Comparison of ENCODE assay signal across 27 cellular contexts in the genomic region with DNA sequence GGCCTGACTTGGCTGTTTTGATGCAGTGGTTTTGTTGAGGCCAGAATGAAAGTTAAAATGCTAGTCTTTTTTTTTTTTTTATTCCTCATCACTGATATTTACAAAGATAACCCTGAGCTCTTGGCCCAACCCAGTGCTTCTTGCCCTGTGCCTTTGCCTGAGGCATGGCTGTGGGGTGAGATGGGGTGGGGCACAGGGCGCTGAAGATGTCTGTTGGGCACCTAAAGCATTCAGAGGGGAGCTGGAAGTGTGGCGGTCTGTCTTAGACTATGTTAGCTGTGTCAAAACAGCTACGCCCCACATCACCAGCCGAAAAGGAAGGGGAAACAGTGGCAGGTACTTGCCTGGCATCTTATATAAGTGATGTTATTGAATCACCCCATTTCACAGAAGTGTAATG. TPM values are rescaled to one million over a fixed set of nuclear protein-coding genes. Genes with fewer than 3 reads are reported as not detected.
A peak's percentile ranks its signal among the peaks of the same experiment; 100 is the strongest.
DNase-seq lines count a peak whose midpoint lies in the region; ATAC-seq lines count a peak whose summit lies in the region.
"Had no signal": no experiment of that assay in that cellular context is flagged by ENCODE, and none has a peak within 500 bp of the region (broad histone marks: within the 10 kb centered on the region; RNA-seq: fewer than 3 reads in every experiment).

No MANE protein-coding gene starts in this region.

- H3K36me3 Mint-ChIP-seq in activated naive CD4-positive, alpha-beta T cell treated with anti-CD3 and anti-CD28 coated beads, Interleukin-2, amount 10 ng/mL, durations not matched to agents 7 days and 5 days: no peaks in the 10 kb centered on the region
- H3K36me3 Mint-ChIP-seq in activated CD4-positive, alpha-beta memory T cell treated with anti-CD3 and anti-CD28 coated beads for 36 hours: no peaks in the 10 kb centered on the region
- H3K36me3 Mint-ChIP-seq in immature natural killer cell: peaks cover 0 to 3% (median 0%) of the 10 kb centered on the region in 3 donors
- H3K36me3 Mint-ChIP-seq in stimulated activated naive B cell treated with anti-CD40 and anti-IgM and Interleukin-4, amounts not matched to agents 10 μg/mL and 1 μg/mL and 100 μg/mL, for 72 hours: peaks cover 0 to 4% of the 10 kb centered on the region in 2 donors

- no peak overlapping the region for H3K4me3 Mint-ChIP-seq in activated naive CD4-positive, alpha-beta T cell treated with anti-CD3 and anti-CD28 coated beads, Interleukin-2, amount 10 ng/mL, durations not matched to agents 7 days and 5 days
- no peak overlapping the region for H3K4me3 Mint-ChIP-seq in activated CD4-positive, alpha-beta memory T cell treated with anti-CD3 and anti-CD28 coated beads for 36 hours
- H3K4me3 Mint-ChIP-seq in immature natural killer cell: peak overlapping the region; percentile 43 to 80 (median 66)
- H3K4me3 Mint-ChIP-seq in stimulated activated naive B cell treated with anti-CD40 and anti-IgM and Interleukin-4, amounts not matched to agents 10 μg/mL and 1 μg/mL and 100 μg/mL, for 72 hours: no peak overlapping the region
- H3K4me3 Mint-ChIP-seq: endodermal cell; stimulated activated naive CD8-positive, alpha-beta T cell treated with anti-CD3 and anti-CD28 coated beads, Interleukin-15, Interleukin-2, amounts not matched to agents 100 ng/mL and 50 ng/mL, for 24 hours had no signal

- H3K4me1 Mint-ChIP-seq in activated naive CD4-positive, alpha-beta T cell treated with anti-CD3 and anti-CD28 coated beads, Interleukin-2, amount 10 ng/mL, durations not matched to agents 7 days and 5 days: peaks cover 26% of the 10 kb centered on the region
- peaks cover 22% of the 10 kb centered on the region for H3K4me1 Mint-ChIP-seq in activated CD4-positive, alpha-beta memory T cell treated with anti-CD3 and anti-CD28 coated beads for 36 hours (ENCODE audit: low read depth)
- H3K4me1 Mint-ChIP-seq in immature natural killer cell: peaks cover 36 to 37% of the 10 kb centered on the region in 2 donors
- H3K4me1 Mint-ChIP-seq in stimulated activated naive B cell treated with anti-CD40 and anti-IgM and Interleukin-4, amounts not matched to agents 10 μg/mL and 1 μg/mL and 100 μg/mL, for 72 hours: peaks cover 18 to 21% of the 10 kb centered on the region in 2 donors

- POLR2A ChIA-PET in activated CD4-positive, alpha-beta memory T cell treated with anti-CD3 and anti-CD28 coated beads for 36 hours (lab: Charles Lee): interaction anchor here (1.0 kb wide), 2 partner anchors 8 to 9 kb away, joined by 3 read pairs; no protein-coding TSS in a partner anchor

- ATAC-seq in stimulated activated naive B cell treated with anti-CD40 and anti-IgM and Interleukin-4, amounts not matched to agents 10 μg/mL and 1 μg/mL and 100 μg/mL, for 72 hours (replicated peaks): no peak
- no peak for ATAC-seq in HG02885 (IDR thresholded peaks at IDR 0.05; ENCODE audit: poor library complexity, unreplicated experiment)
- ATAC-seq: A549, esophagus mucosa, psoas muscle had no signal

- peaks cover 10% of the 10 kb centered on the region for H3K27me3 Mint-ChIP-seq in activated naive CD4-positive, alpha-beta T cell treated with anti-CD3 and anti-CD28 coated beads, Interleukin-2, amount 10 ng/mL, durations not matched to agents 7 days and 5 days
- no peaks in the 10 kb centered on the region for H3K27me3 Mint-ChIP-seq in activated CD4-positive, alpha-beta memory T cell treated with anti-CD3 and anti-CD28 coated beads for 36 hours
- peaks cover 3 to 8% (median 3%) of the 10 kb centered on the region in 3 donors for H3K27me3 Mint-ChIP-seq in immature natural killer cell (ENCODE audit: low read depth in 3 of 3)
- H3K27me3 Mint-ChIP-seq in stimulated activated naive B cell treated with anti-CD40 and anti-IgM and Interleukin-4, amounts not matched to agents 10 μg/mL and 1 μg/mL and 100 μg/mL, for 72 hours: peaks cover 5 to 6% of the 10 kb centered on the region in 2 donors
- H3K27me3 Mint-ChIP-seq: stimulated activated naive CD8-positive, alpha-beta T cell treated with anti-CD3 and anti-CD28 coated beads, Interleukin-15, Interleukin-2, amounts not matched to agents 100 ng/mL and 50 ng/mL, for 24 hours had no signal

- H3K27ac Mint-ChIP-seq in activated naive CD4-positive, alpha-beta T cell treated with anti-CD3 and anti-CD28 coated beads, Interleukin-2, amount 10 ng/mL, durations not matched to agents 7 days and 5 days: peak overlapping the region; percentile 28
- peak overlapping the region; percentile 18 for H3K27ac Mint-ChIP-seq in activated CD4-positive, alpha-beta memory T cell treated with anti-CD3 and anti-CD28 coated beads for 36 hours
- peak overlapping the region; percentile 94 to 98 (median 96) for H3K27ac Mint-ChIP-seq in immature natural killer cell
- H3K27ac Mint-ChIP-seq in stimulated activated naive B cell treated with anti-CD40 and anti-IgM and Interleukin-4, amounts not matched to agents 10 μg/mL and 1 μg/mL and 100 μg/mL, for 72 hours: peak overlapping the region; percentile 79
- H3K27ac Mint-ChIP-seq: endodermal cell; stimulated activated naive CD8-positive, alpha-beta T cell treated with anti-CD3 and anti-CD28 coated beads, Interleukin-15, Interleukin-2, amounts not matched to agents 100 ng/mL and 50 ng/mL, for 24 hours had no signal

- no peak for DNase-seq in activated naive CD4-positive, alpha-beta T cell treated with anti-CD3 and anti-CD28 coated beads, Interleukin-2, amount 10 ng/mL, durations not matched to agents 7 days and 5 days
- no peak for DNase-seq in activated naive CD4-positive, alpha-beta T cell treated with anti-CD3 and anti-CD28 coated beads, Interleukin-2, amount 50 U/mL, for 16 hours
- DNase-seq in activated CD4-positive, alpha-beta memory T cell treated with anti-CD3 and anti-CD28 coated beads for 36 hours: no peak
- peak; percentile 35 to 53 (median 43) for DNase-seq in immature natural killer cell
- DNase-seq in stimulated activated naive B cell treated with anti-CD40 and anti-IgM and Interleukin-4, amounts not matched to agents 10 μg/mL and 1 μg/mL and 100 μg/mL, for 72 hours: no peak
- DNase-seq in mucosa of gallbladder (ENCODE audit: low spot score): no peak
- DNase-seq in kidney tubule cell (ENCODE audit: low spot score): no peak
- DNase-seq: activated CD4-positive, alpha-beta T cell treated with anti-CD3 and anti-CD28 coated beads, Interleukin-2, amount 50 U/mL, for 1 hour; activated gamma-delta T cell treated with Interleukin-2 at 50 U/mL for 16 hours; AML-193; Caco-2; colonic mucosa; DMS79; endodermal cell; foreskin fibroblast; GDM1; MG63; NCI-H2029 treated with DMSO at 0.1 percent for 48 hours; NCI-H526 treated with DMSO at 0.1 percent for 48 hours; T1000; thyroid gland; WERI-Rb-1 had no signal

- no peaks in the 10 kb centered on the region for H3K9me3 Mint-ChIP-seq in activated naive CD4-positive, alpha-beta T cell treated with anti-CD3 and anti-CD28 coated beads, Interleukin-2, amount 10 ng/mL, durations not matched to agents 7 days and 5 days
- H3K9me3 Mint-ChIP-seq in activated CD4-positive, alpha-beta memory T cell treated with anti-CD3 and anti-CD28 coated beads for 36 hours: no peaks in the 10 kb centered on the region
- H3K9me3 Mint-ChIP-seq in immature natural killer cell: no peaks in the 10 kb centered on the region
- peaks cover 0 to 3% of the 10 kb centered on the region in 2 donors for H3K9me3 Mint-ChIP-seq in stimulated activated naive B cell treated with anti-CD40 and anti-IgM and Interleukin-4, amounts not matched to agents 10 μg/mL and 1 μg/mL and 100 μg/mL, for 72 hours
- H3K9me3 Mint-ChIP-seq: endodermal cell; stimulated activated naive CD8-positive, alpha-beta T cell treated with anti-CD3 and anti-CD28 coated beads, Interleukin-15, Interleukin-2, amounts not matched to agents 100 ng/mL and 50 ng/mL, for 24 hours had no signal

- CTCF ChIA-PET in activated naive CD4-positive, alpha-beta T cell treated with anti-CD3 and anti-CD28 coated beads, Interleukin-2, amount 10 ng/mL, durations not matched to agents 7 days and 5 days (lab: Charles Lee): interaction anchor here (0.8 kb wide), 1 partner anchor 9 kb away, joined by 3 read pairs; no protein-coding TSS in a partner anchor
- CTCF ChIA-PET in activated CD4-positive, alpha-beta memory T cell treated with anti-CD3 and anti-CD28 coated beads for 36 hours (lab: Charles Lee): interaction anchor here (0.7 kb wide), 1 partner anchor 43 kb away, joined by 3 read pairs; no protein-coding TSS in a partner anchor

- intact Hi-C loops in activated CD4-positive, alpha-beta memory T cell treated with anti-CD3 and anti-CD28 coated beads for 36 hours (cut with micrococcal nuclease): no loop called here

RNA-seq across cellular contexts. Expression of gene TOGARAM2, which starts 20.7 kb away (rescaled TPM):
- 1 to 10 TPM; 9.6 TPM for total RNA-seq in activated CD4-positive, alpha-beta memory T cell treated with anti-CD3 and anti-CD28 coated beads for 36 hours
- 10 to 100 TPM in 1 of 3 donors, 1 to 10 TPM in 2; 3.1 to 13.0 (median 9.5) TPM for polyA plus RNA-seq in immature natural killer cell
- 3.5 TPM for total RNA-seq in mucosa of gallbladder

Comparison
In these comparisons a context has a peak if more than half of its experiments do, and no peak if none do; other contexts are left out.
1. DNase-seq: peak in immature natural killer cell (3 of 3); none in activated naive CD4-positive, alpha-beta T cell treated with anti-CD3 and anti-CD28 coated beads, Interleukin-2, amount 10 ng/mL, durations not matched to agents 7 days and 5 days (single experiment), activated naive CD4-positive, alpha-beta T cell treated with anti-CD3 and anti-CD28 coated beads, Interleukin-2, amount 50 U/mL, for 16 hours (single experiment), activated CD4-positive, alpha-beta memory T cell treated with anti-CD3 and anti-CD28 coated beads for 36 hours (single experiment), stimulated activated naive B cell treated with anti-CD40 and anti-IgM and Interleukin-4, amounts not matched to agents 10 μg/mL and 1 μg/mL and 100 μg/mL, for 72 hours (single experiment), mucosa of gallbladder (single experiment) and kidney tubule cell (single experiment).
2. H3K27ac Mint-ChIP-seq: peak in every context shown above with its lines; median percentile 96 in immature natural killer cell; 79 in stimulated activated naive B cell treated with anti-CD40 and anti-IgM and Interleukin-4, amounts not matched to agents 10 μg/mL and 1 μg/mL and 100 μg/mL, for 72 hours; 28 in activated naive CD4-positive, alpha-beta T cell treated with anti-CD3 and anti-CD28 coated beads, Interleukin-2, amount 10 ng/mL, durations not matched to agents 7 days and 5 days; 18 in activated CD4-positive, alpha-beta memory T cell treated with anti-CD3 and anti-CD28 coated beads for 36 hours.
3. H3K4me3 Mint-ChIP-seq: peak in immature natural killer cell (5 of 5); none in activated naive CD4-positive, alpha-beta T cell treated with anti-CD3 and anti-CD28 coated beads, Interleukin-2, amount 10 ng/mL, durations not matched to agents 7 days and 5 days (single experiment), activated CD4-positive, alpha-beta memory T cell treated with anti-CD3 and anti-CD28 coated beads for 36 hours (single experiment) and stimulated activated naive B cell treated with anti-CD40 and anti-IgM and Interleukin-4, amounts not matched to agents 10 μg/mL and 1 μg/mL and 100 μg/mL, for 72 hours (0 of 2).